Comparison of ENCODE assay signal across 16 cellular contexts in genomic region chr10:3423411-3423810, GRCh38.
"Had no signal": no experiment of that assay in that cellular context is flagged by ENCODE, and none has a peak within 500 bp of the region (broad histone marks: within the 10 kb centered on the region; RNA-seq: fewer than 3 reads in every experiment).

No MANE protein-coding gene starts in this region.

- H3K27ac ChIP-seq: parathyroid adenoma, thoracic aorta, WERI-Rb-1 had no signal

- H3K36me3 ChIP-seq: thoracic aorta, WERI-Rb-1 had no signal

- H3K9me3 Mint-ChIP-seq: activated naive CD8-positive, alpha-beta T cell treated with anti-CD3 and anti-CD28 coated beads, Interleukin-2, amount 50 U/mL, for 24 hours; activated T-helper 1 cell treated with anti-CD3 and anti-CD28 coated beads, Interleukin-12 subunit alpha, Interleukin-12 subunit beta, Interleukin-2, Interleukin-4 antibody, amounts not matched to agents 30 ng/mL and 10 ng/mL and 1 ng/mL, durations not matched to agents 14 hours and 24 hours and 36 hours; endodermal cell; stimulated activated naive CD8-positive, alpha-beta T cell treated with anti-CD3 and anti-CD28 coated beads, Interleukin-15, amount 100 ng/mL, for 72 hours had no signal

- ATAC-seq: activated CD4-positive, alpha-beta T cell treated with anti-CD3 and anti-CD28 coated beads for 36 hours; activated CD8-positive, alpha-beta T cell treated with anti-CD3 and anti-CD28 coated beads, Interleukin-2, amount 10 ng/mL, durations not matched to agents 7 days and 5 days; activated naive CD8-positive, alpha-beta T cell treated with anti-CD3 and anti-CD28 coated beads, Interleukin-2, amount 50 U/mL, for 24 hours; stimulated activated naive CD8-positive, alpha-beta T cell treated with anti-CD3 and anti-CD28 coated beads, Interleukin-15, amount 100 ng/mL, for 72 hours had no signal

- H3K9me3 ChIP-seq: thoracic aorta had no signal

- H3K4me3 ChIP-seq: skin epidermis, thoracic aorta had no signal

- DNase-seq: activated CD4-positive, alpha-beta T cell treated with anti-CD3 and anti-CD28 coated beads for 36 hours; activated CD8-positive, alpha-beta memory T cell treated with anti-CD3 and anti-CD28 coated beads, Interleukin-2, amount 50 U/mL, for 48 hours; activated CD8-positive, alpha-beta T cell treated with anti-CD3 and anti-CD28 coated beads, Interleukin-2, amount 10 ng/mL, durations not matched to agents 7 days and 5 days; activated naive CD4-positive, alpha-beta T cell; activated naive CD8-positive, alpha-beta T cell treated with anti-CD3 and anti-CD28 coated beads, Interleukin-2, amount 50 U/mL, for 24 hours; cerebellar nuclear complex; endodermal cell; erythroblast; stimulated activated CD4-positive, alpha-beta T cell treated with anti-CD3 and anti-CD28 coated beads, Interleukin-4, amount 100 ng/mL, for 4 hours; stimulated activated naive CD8-positive, alpha-beta T cell treated with anti-CD3 and anti-CD28 coated beads, Interleukin-15, amount 100 ng/mL, for 72 hours; T1000; WERI-Rb-1 had no signal

- H3K27ac Mint-ChIP-seq: activated CD4-positive, alpha-beta T cell treated with anti-CD3 and anti-CD28 coated beads for 36 hours; activated naive CD8-positive, alpha-beta T cell treated with anti-CD3 and anti-CD28 coated beads, Interleukin-2, amount 50 U/mL, for 24 hours; endodermal cell had no signal

- H3K4me3 Mint-ChIP-seq: activated CD4-positive, alpha-beta T cell treated with anti-CD3 and anti-CD28 coated beads for 36 hours; activated CD8-positive, alpha-beta T cell treated with anti-CD3 and anti-CD28 coated beads, Interleukin-2, amount 10 ng/mL, durations not matched to agents 7 days and 5 days; activated naive CD8-positive, alpha-beta T cell treated with anti-CD3 and anti-CD28 coated beads, Interleukin-2, amount 50 U/mL, for 24 hours; activated T-helper 1 cell treated with anti-CD3 and anti-CD28 coated beads, Interleukin-12 subunit alpha, Interleukin-12 subunit beta, Interleukin-2, Interleukin-4 antibody, amounts not matched to agents 30 ng/mL and 10 ng/mL and 1 ng/mL, durations not matched to agents 14 hours and 24 hours and 36 hours; endodermal cell; stimulated activated naive CD8-positive, alpha-beta T cell treated with anti-CD3 and anti-CD28 coated beads, Interleukin-15, amount 100 ng/mL, for 72 hours had no signal
